Comparison of ENCODE assay signal across 25 cellular contexts in the genomic region with DNA sequence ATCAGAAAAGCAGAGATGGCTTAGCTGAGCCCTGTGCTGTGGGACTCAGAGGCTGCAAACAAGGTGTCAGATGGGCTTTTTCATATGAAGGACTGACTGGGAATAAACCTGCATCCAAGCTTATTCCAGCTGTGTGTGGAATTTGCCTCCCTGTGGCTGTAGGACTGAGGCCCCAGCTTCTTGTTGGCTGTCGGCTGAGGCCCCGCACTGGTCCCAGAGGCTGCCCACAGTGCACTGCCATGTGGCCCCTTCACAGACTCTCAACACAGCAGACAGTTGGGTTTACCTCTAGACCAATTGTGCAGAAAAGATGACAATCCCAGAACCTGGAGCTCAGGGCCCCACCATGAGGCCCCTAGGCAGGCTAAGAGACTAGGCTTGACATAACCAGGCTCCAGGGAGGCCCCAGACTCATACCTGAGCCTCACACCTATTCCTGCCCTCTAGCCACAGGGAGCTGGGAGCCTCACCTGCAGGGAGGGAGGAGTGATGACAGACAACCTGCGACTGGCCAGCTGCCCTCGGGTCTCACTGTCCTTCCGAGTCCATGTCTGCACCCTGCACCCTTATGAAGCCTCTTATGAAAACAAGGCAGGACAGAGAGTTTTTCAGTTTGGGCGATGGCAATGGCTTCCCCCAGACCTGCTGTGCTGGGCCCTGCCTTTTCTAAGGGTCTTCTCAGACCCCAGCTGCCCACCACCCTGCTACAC.
"Had no signal": no experiment of that assay in that cellular context is flagged by ENCODE, and none has a peak within 500 bp of the region (broad histone marks: within the 10 kb centered on the region; RNA-seq: fewer than 3 reads in every experiment).

No MANE protein-coding gene starts in this region.

- FAIRE-seq: astrocyte, bronchial epithelial cell had no signal

- DNase-seq: activated CD4-positive, alpha-beta memory T cell treated with anti-CD3 and anti-CD28 coated beads, Interleukin-2, amount 10 ng/mL, durations not matched to agents 7 days and 5 days; activated CD4-positive, alpha-beta T cell treated with anti-CD3 and anti-CD28 coated beads for 1 hour; activated CD4-positive, alpha-beta T cell treated with anti-CD3 and anti-CD28 coated beads for 4 hours; activated CD4-positive, alpha-beta T cell treated with anti-CD3 and anti-CD28 coated beads, Interleukin-2, amount 10 ng/mL, durations not matched to agents 7 days and 5 days; activated CD4-positive, alpha-beta T cell treated with anti-CD3 and anti-CD28 coated beads, Interleukin-2, amount 50 U/mL, for 4 hours; activated CD8-positive, alpha-beta memory T cell treated with anti-CD3 and anti-CD28 coated beads, Interleukin-2, amount 50 U/mL, for 48 hours; activated gamma-delta T cell; activated naive CD4-positive, alpha-beta T cell; activated naive CD4-positive, alpha-beta T cell treated with anti-CD3 and anti-CD28 coated beads, Interleukin-2, amount 10 ng/mL, durations not matched to agents 7 days and 5 days; activated naive CD8-positive, alpha-beta T cell treated with anti-CD3 and anti-CD28 coated beads, Interleukin-2, amount 10 ng/mL, durations not matched to agents 7 days and 5 days; activated T-cell treated with anti-CD3 and anti-CD28 coated beads for 4 hours; activated T-cell treated with anti-CD3 and anti-CD28 coated beads, Interleukin-2, amount 50 U/mL, for 24 hours; activated T-cell treated with anti-CD3 and anti-CD28 coated beads, Interleukin-2, amount 50 U/mL, for 72 hours; brain microvascular endothelial cell; dorsolateral prefrontal cortex; effector memory CD4-positive, alpha-beta T cell; erythroblast; foreskin melanocyte; heart right ventricle; T-helper 2 cell had no signal

- H3K4me1 ChIP-seq: esophagus muscularis mucosa, heart right ventricle had no signal

- H3K36me3 ChIP-seq: brain microvascular endothelial cell, esophagus muscularis mucosa, gastroesophageal sphincter, heart right ventricle had no signal

- H3K27me3 ChIP-seq: brain microvascular endothelial cell had no signal

- H3K27ac ChIP-seq: brain microvascular endothelial cell, coronary artery, dorsolateral prefrontal cortex, esophagus muscularis mucosa, gastroesophageal sphincter, heart right ventricle had no signal

- H3K4me3 ChIP-seq: coronary artery, dorsolateral prefrontal cortex, esophagus muscularis mucosa, gastroesophageal sphincter, heart right ventricle had no signal
